In genomic region chr12:70402597-70402996, GRCh38 we compare ENCODE assay signal across 24 cellular contexts. TPM values are rescaled to one million over a fixed set of nuclear protein-coding genes. Genes with fewer than 3 reads are reported as not detected.
DNase-seq lines count a peak whose midpoint lies in the region; TF ChIP-seq lines count a peak whose summit lies in the region.
"Had no signal": no experiment of that assay in that cellular context is flagged by ENCODE, and none has a peak within 500 bp of the region (broad histone marks: within the 10 kb centered on the region; RNA-seq: fewer than 3 reads in every experiment).

No MANE protein-coding gene starts in this region.

- no peaks in the 10 kb centered on the region for H3K27me3 Mint-ChIP-seq in T-helper 2 cell treated with Interferon-gamma antibody and Interleukin-4, amounts not matched to agents 5 μg/mL and 100 μg/mL, for 36 hours (ENCODE audit: low read depth)
- H3K27me3 Mint-ChIP-seq: activated naive CD4-positive, alpha-beta T cell treated with anti-CD3 and anti-CD28 coated beads, Interleukin-2, amount 50 U/mL, for 24 hours; B cell; naive thymus-derived CD4-positive, alpha-beta T cell had no signal

- no peaks in the 10 kb centered on the region for H3K9me3 Mint-ChIP-seq in T-helper 2 cell treated with Interferon-gamma antibody and Interleukin-4, amounts not matched to agents 5 μg/mL and 100 μg/mL, for 36 hours
- H3K9me3 Mint-ChIP-seq: activated naive CD4-positive, alpha-beta T cell treated with anti-CD3 and anti-CD28 coated beads, Interleukin-2, amount 50 U/mL, for 24 hours; effector memory CD8-positive, alpha-beta T cell had no signal

- no peak overlapping the region for H3K27ac ChIP-seq in C4-2B
- H3K27ac ChIP-seq: ascending aorta, heart left ventricle, right atrium auricular region, upper lobe of right lung had no signal

- peaks cover 2% of the 10 kb centered on the region for H3K36me3 Mint-ChIP-seq in T-helper 2 cell treated with Interferon-gamma antibody and Interleukin-4, amounts not matched to agents 5 μg/mL and 100 μg/mL, for 36 hours (ENCODE audit: low read depth)

- DNase-seq in HCEC 1CT (peak; percentile 5), OCI-M1 (lab: John Stamatoyannopoulos, UW) (peak; percentile 32), epithelial cell of esophagus (ENCODE audit: low read depth) (peak; percentile 11), SK-N-DZ (ENCODE audit: low spot score) (no peak), occipital lobe (lab: John Stamatoyannopoulos, UW) (no peak)
- no peak for DNase-seq in T-helper 2 cell treated with Interferon-gamma antibody and Interleukin-4, amounts not matched to agents 5 μg/mL and 100 μg/mL, for 36 hours (ENCODE audit: low spot score)
- DNase-seq: activated CD4-positive, alpha-beta T cell treated with anti-CD3 and anti-CD28 coated beads for 1 hour; activated T-cell treated with anti-CD3 and anti-CD28 coated beads, Interleukin-2, amount 50 U/mL, for 72 hours; Caco-2; effector memory CD8-positive, alpha-beta T cell; EL; heart left ventricle; left colon; mesendoderm; naive thymus-derived CD4-positive, alpha-beta T cell; NCI-H1092 treated with DMSO at 0.1 percent for 48 hours; NCI-H524; T-helper 9 cell; upper lobe of right lung had no signal

- no peaks in the 10 kb centered on the region for H3K4me1 Mint-ChIP-seq in T-helper 2 cell treated with Interferon-gamma antibody and Interleukin-4, amounts not matched to agents 5 μg/mL and 100 μg/mL, for 36 hours (ENCODE audit: low read depth)
- H3K4me1 Mint-ChIP-seq: activated naive CD4-positive, alpha-beta T cell treated with anti-CD3 and anti-CD28 coated beads, Interleukin-2, amount 50 U/mL, for 24 hours; B cell; naive thymus-derived CD4-positive, alpha-beta T cell had no signal

- TF ChIP-seq CTCF in C4-2B (conservative IDR thresholded peaks at IDR 0.05) (peak; percentile 26), epithelial cell of esophagus (IDR thresholded peaks at IDR 0.05; ENCODE audit: insufficient read depth, low read depth, low read length, missing control alignments) (no peak)

- H3K27ac Mint-ChIP-seq in T-helper 2 cell treated with Interferon-gamma antibody and Interleukin-4, amounts not matched to agents 5 μg/mL and 100 μg/mL, for 36 hours = no peak overlapping the region
- H3K27ac Mint-ChIP-seq: activated naive CD4-positive, alpha-beta T cell treated with anti-CD3 and anti-CD28 coated beads, Interleukin-2, amount 50 U/mL, for 24 hours; activated T-cell treated with anti-CD3 and anti-CD28 coated beads, Interleukin-2, amount 50 U/mL, for 72 hours; B cell; effector memory CD8-positive, alpha-beta T cell had no signal

- no peak overlapping the region for H3K4me3 Mint-ChIP-seq in T-helper 2 cell treated with Interferon-gamma antibody and Interleukin-4, amounts not matched to agents 5 μg/mL and 100 μg/mL, for 36 hours
- H3K4me3 Mint-ChIP-seq: activated naive CD4-positive, alpha-beta T cell treated with anti-CD3 and anti-CD28 coated beads, Interleukin-2, amount 50 U/mL, for 24 hours; activated T-cell treated with anti-CD3 and anti-CD28 coated beads, Interleukin-2, amount 50 U/mL, for 72 hours; B cell; effector memory CD8-positive, alpha-beta T cell; naive thymus-derived CD4-positive, alpha-beta T cell had no signal

- no peak overlapping the region for H3K4me3 ChIP-seq in epithelial cell of esophagus (ENCODE audit: low read length)
- H3K4me3 ChIP-seq: ascending aorta, heart left ventricle, right atrium auricular region, upper lobe of right lung had no signal

RNA-seq across cellular contexts. Expression of gene KCNMB4, which starts 36.5 kb away (rescaled TPM):
- polyA plus RNA-seq in SK-N-DZ (2014; cell fraction: cytosol; rRNA removed) = 7.9 and 8.6 TPM in 2 replicates
- polyA plus RNA-seq in SK-N-DZ (2014; cell fraction: nucleus; rRNA removed) = 2.3 and 4.3 TPM in 2 replicates
- 67.2 TPM for total RNA-seq in occipital lobe

Comparison
In these comparisons a context has a peak if more than half of its experiments do, and no peak if none do; other contexts are left out.
1. DNase-seq: peak in HCEC 1CT (single experiment), OCI-M1 (single experiment) and epithelial cell of esophagus (single experiment); none in SK-N-DZ (single experiment), T-helper 2 cell treated with Interferon-gamma antibody and Interleukin-4, amounts not matched to agents 5 μg/mL and 100 μg/mL, for 36 hours (single experiment) and occipital lobe (single experiment).